Comparison of ENCODE assay signal across 1 cellular context in the genomic region with DNA sequence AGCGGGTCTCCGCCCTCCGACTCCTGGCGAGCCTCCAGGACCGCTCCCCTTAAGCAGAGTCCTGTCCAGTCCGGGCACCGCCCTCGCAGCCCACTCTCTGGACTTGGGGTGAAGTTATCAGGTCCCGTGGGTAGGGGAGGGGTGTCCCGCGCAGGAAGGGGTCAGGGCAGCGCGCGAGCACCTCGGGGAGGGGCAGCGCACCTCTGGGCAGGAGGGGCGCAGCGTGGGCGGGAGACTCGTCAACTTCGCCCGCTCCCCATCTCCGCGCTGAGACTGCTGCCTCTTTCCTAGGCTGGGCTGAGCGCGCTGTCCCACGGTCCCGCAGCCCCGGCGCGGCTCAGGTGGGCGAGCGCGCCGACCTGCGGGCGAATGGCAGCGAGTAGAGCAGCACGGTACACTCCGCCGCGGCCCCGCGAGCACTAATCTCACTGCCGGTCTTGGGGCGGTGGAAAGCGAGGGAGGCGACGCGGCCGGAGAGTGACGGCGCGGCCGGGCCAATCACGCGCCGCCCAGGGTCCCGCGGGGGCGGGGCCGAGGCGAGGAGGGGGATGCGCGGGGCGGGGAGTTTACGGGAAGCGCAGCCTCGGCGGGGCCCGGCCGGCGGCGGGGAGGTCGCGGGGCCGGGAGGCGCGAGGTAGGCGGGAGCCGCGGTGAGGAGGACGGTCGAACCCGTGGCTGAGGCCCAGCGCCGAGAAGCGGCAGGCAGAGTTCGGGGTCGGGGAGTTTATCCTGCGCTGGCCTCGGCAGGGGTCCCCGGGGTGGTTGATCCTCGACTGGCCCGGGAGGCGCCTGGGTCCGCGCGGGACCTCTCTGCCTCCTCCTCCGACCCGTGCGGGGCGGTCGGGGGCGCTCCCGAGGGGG.
TF ChIP-seq lines count a peak whose summit lies in the region.

MAN1A1 (minus strand) TSS at position 421 of the 861 bp plus-strand sequence. CDS start 696 bp downstream, outside the sequence.

TF ChIP-seq in HepG2, 621 proteins besides CTCF, POLR2A, EP300 and RAD21 (continued from another document and continues in another):
- TF ChIP-seq, protein P1, sequence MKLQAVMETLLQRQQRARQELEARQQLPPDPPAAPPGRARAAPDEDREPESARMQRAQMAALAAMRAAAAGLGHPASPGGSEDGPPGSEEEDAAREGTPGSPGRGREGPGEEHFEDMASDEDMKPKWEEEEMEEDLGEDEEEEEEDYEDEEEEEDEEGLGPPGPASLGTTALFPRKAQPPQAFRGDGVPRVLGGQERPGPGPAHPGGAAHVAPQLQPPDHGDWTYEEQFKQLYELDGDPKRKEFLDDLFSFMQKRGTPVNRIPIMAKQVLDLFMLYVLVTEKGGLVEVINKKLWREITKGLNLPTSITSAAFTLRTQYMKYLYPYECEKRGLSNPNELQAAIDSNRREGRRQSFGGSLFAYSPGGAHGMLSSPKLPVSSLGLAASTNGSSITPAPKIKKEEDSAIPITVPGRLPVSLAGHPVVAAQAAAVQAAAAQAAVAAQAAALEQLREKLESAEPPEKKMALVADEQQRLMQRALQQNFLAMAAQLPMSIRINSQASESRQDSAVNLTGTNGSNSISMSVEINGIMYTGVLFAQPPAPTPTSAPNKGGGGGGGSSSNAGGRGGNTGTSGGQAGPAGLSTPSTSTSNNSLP (IDR thresholded peaks at IDR 0.05; ENCODE audit: low read depth, low read length) = no peak
- TF ChIP-seq ZNF468 (CRISPR knock-in tag; IDR thresholded peaks at IDR 0.05) = peak; percentile 51; the same call in 1 of the 2 replicates
- TF ChIP-seq, protein P2, sequence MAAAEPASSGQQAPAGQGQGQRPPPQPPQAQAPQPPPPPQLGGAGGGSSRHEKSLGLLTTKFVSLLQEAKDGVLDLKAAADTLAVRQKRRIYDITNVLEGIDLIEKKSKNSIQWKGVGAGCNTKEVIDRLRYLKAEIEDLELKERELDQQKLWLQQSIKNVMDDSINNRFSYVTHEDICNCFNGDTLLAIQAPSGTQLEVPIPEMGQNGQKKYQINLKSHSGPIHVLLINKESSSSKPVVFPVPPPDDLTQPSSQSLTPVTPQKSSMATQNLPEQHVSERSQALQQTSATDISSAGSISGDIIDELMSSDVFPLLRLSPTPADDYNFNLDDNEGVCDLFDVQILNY (CRISPR knock-in tag; conservative IDR thresholded peaks at IDR 0.05) = peak; percentile 88
- TF ChIP-seq, protein P3, sequence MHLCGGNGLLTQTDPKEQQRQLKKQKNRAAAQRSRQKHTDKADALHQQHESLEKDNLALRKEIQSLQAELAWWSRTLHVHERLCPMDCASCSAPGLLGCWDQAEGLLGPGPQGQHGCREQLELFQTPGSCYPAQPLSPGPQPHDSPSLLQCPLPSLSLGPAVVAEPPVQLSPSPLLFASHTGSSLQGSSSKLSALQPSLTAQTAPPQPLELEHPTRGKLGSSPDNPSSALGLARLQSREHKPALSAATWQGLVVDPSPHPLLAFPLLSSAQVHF (CRISPR knock-in tag; IDR thresholded peaks at IDR 0.05) = peak; percentile 98
- no peak for TF ChIP-seq ZNF34 (CRISPR knock-in tag; IDR thresholded peaks at IDR 0.05; ENCODE audit: borderline replicate concordance)
- peak; percentile 86 for TF ChIP-seq ZNF780A (CRISPR knock-in tag; IDR thresholded peaks at IDR 0.05)
- peak; percentile 80; the same call in 1 of the 2 replicates for TF ChIP-seq ZNF44 (CRISPR knock-in tag; IDR thresholded peaks at IDR 0.05)
- TF ChIP-seq FOXK2 (IDR thresholded peaks at IDR 0.05) = no peak
- TF ChIP-seq ZNF24 (IDR thresholded peaks at IDR 0.05) = no peak
- no peak for TF ChIP-seq EHMT2 (IDR thresholded peaks at IDR 0.05; ENCODE audit: borderline replicate concordance, low read depth, low read length)
- peak; percentile 23; the same call in 1 of the 2 replicates for TF ChIP-seq RELA (CRISPR knock-in tag; IDR thresholded peaks at IDR 0.05)
- TF ChIP-seq ZNF776 (CRISPR knock-in tag; IDR thresholded peaks at IDR 0.05) = peak; percentile 84; the same call in 1 of the 2 replicates
- TF ChIP-seq ZNF790 (CRISPR knock-in tag; IDR thresholded peaks at IDR 0.05; ENCODE audit: borderline replicate concordance) = peak; percentile 48; the same call in 1 of the 2 replicates
- peak; percentile 65 for TF ChIP-seq YY1 (IDR thresholded peaks at IDR 0.05; ENCODE audit: insufficient read depth, insufficient replicate concordance, low read depth, low read length)
- no peak for TF ChIP-seq ZNF224 (CRISPR knock-in tag; IDR thresholded peaks at IDR 0.05)
- peak; percentile 95 for TF ChIP-seq CCDC6 (CRISPR knock-in tag; IDR thresholded peaks at IDR 0.05)
- TF ChIP-seq REL (CRISPR knock-in tag; conservative IDR thresholded peaks at IDR 0.05) = peak; percentile 98
- TF ChIP-seq ATF7 (IDR thresholded peaks at IDR 0.05) = no peak
- TF ChIP-seq ATF7 (CRISPR knock-in tag; IDR thresholded peaks at IDR 0.05) = no peak
- TF ChIP-seq HES4 (CRISPR knock-in tag; IDR thresholded peaks at IDR 0.05; ENCODE audit: borderline replicate concordance) = peak; percentile 56; the same call in 1 of the 2 replicates
- TF ChIP-seq, protein P4, sequence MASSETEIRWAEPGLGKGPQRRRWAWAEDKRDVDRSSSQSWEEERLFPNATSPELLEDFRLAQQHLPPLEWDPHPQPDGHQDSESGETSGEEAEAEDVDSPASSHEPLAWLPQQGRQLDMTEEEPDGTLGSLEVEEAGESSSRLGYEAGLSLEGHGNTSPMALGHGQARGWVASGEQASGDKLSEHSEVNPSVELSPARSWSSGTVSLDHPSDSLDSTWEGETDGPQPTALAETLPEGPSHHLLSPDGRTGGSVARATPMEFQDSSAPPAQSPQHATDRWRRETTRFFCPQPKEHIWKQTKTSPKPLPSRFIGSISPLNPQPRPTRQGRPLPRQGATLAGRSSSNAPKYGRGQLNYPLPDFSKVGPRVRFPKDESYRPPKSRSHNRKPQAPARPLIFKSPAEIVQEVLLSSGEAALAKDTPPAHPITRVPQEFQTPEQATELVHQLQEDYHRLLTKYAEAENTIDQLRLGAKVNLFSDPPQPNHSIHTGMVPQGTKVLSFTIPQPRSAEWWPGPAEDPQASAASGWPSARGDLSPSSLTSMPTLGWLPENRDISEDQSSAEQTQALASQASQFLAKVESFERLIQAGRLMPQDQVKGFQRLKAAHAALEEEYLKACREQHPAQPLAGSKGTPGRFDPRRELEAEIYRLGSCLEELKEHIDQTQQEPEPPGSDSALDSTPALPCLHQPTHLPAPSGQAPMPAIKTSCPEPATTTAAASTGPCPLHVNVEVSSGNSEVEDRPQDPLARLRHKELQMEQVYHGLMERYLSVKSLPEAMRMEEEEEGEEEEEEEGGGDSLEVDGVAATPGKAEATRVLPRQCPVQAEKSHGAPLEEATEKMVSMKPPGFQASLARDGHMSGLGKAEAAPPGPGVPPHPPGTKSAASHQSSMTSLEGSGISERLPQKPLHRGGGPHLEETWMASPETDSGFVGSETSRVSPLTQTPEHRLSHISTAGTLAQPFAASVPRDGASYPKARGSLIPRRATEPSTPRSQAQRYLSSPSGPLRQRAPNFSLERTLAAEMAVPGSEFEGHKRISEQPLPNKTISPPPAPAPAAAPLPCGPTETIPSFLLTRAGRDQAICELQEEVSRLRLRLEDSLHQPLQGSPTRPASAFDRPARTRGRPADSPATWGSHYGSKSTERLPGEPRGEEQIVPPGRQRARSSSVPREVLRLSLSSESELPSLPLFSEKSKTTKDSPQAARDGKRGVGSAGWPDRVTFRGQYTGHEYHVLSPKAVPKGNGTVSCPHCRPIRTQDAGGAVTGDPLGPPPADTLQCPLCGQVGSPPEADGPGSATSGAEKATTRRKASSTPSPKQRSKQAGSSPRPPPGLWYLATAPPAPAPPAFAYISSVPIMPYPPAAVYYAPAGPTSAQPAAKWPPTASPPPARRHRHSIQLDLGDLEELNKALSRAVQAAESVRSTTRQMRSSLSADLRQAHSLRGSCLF (CRISPR knock-in tag; IDR thresholded peaks at IDR 0.05; ENCODE audit: borderline replicate concordance) = no peak
- TF ChIP-seq, protein P5, sequence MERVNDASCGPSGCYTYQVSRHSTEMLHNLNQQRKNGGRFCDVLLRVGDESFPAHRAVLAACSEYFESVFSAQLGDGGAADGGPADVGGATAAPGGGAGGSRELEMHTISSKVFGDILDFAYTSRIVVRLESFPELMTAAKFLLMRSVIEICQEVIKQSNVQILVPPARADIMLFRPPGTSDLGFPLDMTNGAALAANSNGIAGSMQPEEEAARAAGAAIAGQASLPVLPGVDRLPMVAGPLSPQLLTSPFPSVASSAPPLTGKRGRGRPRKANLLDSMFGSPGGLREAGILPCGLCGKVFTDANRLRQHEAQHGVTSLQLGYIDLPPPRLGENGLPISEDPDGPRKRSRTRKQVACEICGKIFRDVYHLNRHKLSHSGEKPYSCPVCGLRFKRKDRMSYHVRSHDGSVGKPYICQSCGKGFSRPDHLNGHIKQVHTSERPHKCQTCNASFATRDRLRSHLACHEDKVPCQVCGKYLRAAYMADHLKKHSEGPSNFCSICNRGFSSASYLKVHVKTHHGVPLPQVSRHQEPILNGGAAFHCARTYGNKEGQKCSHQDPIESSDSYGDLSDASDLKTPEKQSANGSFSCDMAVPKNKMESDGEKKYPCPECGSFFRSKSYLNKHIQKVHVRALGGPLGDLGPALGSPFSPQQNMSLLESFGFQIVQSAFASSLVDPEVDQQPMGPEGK (CRISPR knock-in tag; IDR thresholded peaks at IDR 0.05) = peak; percentile 88
- TF ChIP-seq SMAD9 (CRISPR knock-in tag; IDR thresholded peaks at IDR 0.05) = peak; percentile 78; the same call in 1 of the 2 replicates
- no peak; the same call in 1 of the 2 replicates for TF ChIP-seq ZNF180 (CRISPR knock-in tag; IDR thresholded peaks at IDR 0.05; ENCODE audit: borderline replicate concordance, low read depth)
- TF ChIP-seq AGO2 (optimal IDR thresholded peaks at IDR 0.05; ENCODE audit: low read depth, low read length) = peak; percentile 95
- TF ChIP-seq NBN (conservative IDR thresholded peaks at IDR 0.05) = no peak
- TF ChIP-seq MED8 (CRISPR knock-in tag; IDR thresholded peaks at IDR 0.05; ENCODE audit: insufficient replicate concordance) = peak; percentile 75
- peak; percentile 91; the same call in 1 of the 2 replicates for TF ChIP-seq ZNF772 (CRISPR knock-in tag; IDR thresholded peaks at IDR 0.05)
- TF ChIP-seq ZNF577 (CRISPR knock-in tag; IDR thresholded peaks at IDR 0.05; ENCODE audit: borderline replicate concordance, low read depth) = 0 out of 2 replicates have a peak, but pooled peaks have one; percentile 26
- no peak; the same call in 1 of the 2 replicates for TF ChIP-seq NR1H2 (CRISPR knock-in tag; IDR thresholded peaks at IDR 0.05; ENCODE audit: borderline replicate concordance, low read depth)
- TF ChIP-seq MEIS2 (CRISPR knock-in tag; IDR thresholded peaks at IDR 0.05) = no peak; the same call in 1 of the 2 replicates
- no peak for TF ChIP-seq ZNF432 (CRISPR knock-in tag; IDR thresholded peaks at IDR 0.05; ENCODE audit: borderline replicate concordance)
- TF ChIP-seq, protein P6, sequence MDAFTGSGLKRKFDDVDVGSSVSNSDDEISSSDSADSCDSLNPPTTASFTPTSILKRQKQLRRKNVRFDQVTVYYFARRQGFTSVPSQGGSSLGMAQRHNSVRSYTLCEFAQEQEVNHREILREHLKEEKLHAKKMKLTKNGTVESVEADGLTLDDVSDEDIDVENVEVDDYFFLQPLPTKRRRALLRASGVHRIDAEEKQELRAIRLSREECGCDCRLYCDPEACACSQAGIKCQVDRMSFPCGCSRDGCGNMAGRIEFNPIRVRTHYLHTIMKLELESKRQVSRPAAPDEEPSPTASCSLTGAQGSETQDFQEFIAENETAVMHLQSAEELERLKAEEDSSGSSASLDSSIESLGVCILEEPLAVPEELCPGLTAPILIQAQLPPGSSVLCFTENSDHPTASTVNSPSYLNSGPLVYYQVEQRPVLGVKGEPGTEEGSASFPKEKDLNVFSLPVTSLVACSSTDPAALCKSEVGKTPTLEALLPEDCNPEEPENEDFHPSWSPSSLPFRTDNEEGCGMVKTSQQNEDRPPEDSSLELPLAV (CRISPR knock-in tag; conservative IDR thresholded peaks at IDR 0.05; ENCODE audit: low read depth) = peak; percentile 91
- TF ChIP-seq ZNF556 (CRISPR knock-in tag; IDR thresholded peaks at IDR 0.05; ENCODE audit: borderline replicate concordance) = peak; percentile 82
- TF ChIP-seq TBL1XR1 (IDR thresholded peaks at IDR 0.05; ENCODE audit: borderline replicate concordance, low read length, partially characterized antibody) = peak; percentile 70
- no peak; the same call in 1 of the 2 replicates for TF ChIP-seq CREB3 (CRISPR knock-in tag; IDR thresholded peaks at IDR 0.05)
- TF ChIP-seq ZZZ3 (CRISPR knock-in tag; IDR thresholded peaks at IDR 0.05; ENCODE audit: borderline replicate concordance) = peak; percentile 74
- 0 out of 2 replicates have a peak, but pooled peaks have one; percentile 14 for TF ChIP-seq ZNF17 (CRISPR knock-in tag; IDR thresholded peaks at IDR 0.05)
- TF ChIP-seq THAP8 (CRISPR knock-in tag; IDR thresholded peaks at IDR 0.05; ENCODE audit: borderline replicate concordance) = peak; percentile 99
- peak; percentile 30; the same call in 1 of the 2 replicates for TF ChIP-seq FOXJ3 (CRISPR knock-in tag; IDR thresholded peaks at IDR 0.05; ENCODE audit: borderline replicate concordance)
- TF ChIP-seq, protein P7, sequence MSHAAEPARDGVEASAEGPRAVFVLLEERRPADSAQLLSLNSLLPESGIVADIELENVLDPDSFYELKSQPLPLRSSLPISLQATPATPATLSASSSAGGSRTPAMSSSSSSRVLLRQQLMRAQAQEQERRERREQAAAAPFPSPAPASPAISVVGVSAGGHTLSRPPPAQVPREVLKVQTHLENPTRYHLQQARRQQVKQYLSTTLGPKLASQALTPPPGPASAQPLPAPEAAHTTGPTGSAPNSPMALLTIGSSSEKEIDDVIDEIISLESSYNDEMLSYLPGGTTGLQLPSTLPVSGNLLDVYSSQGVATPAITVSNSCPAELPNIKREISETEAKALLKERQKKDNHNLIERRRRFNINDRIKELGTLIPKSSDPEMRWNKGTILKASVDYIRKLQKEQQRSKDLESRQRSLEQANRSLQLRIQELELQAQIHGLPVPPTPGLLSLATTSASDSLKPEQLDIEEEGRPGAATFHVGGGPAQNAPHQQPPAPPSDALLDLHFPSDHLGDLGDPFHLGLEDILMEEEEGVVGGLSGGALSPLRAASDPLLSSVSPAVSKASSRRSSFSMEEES (CRISPR knock-in tag; IDR thresholded peaks at IDR 0.05) = peak; percentile 77
- peak; percentile 22; the same call in 1 of the 2 replicates for TF ChIP-seq ZNF550 (CRISPR knock-in tag; IDR thresholded peaks at IDR 0.05; ENCODE audit: borderline replicate concordance)
- TF ChIP-seq PCBP2 (optimal IDR thresholded peaks at IDR 0.05; ENCODE audit: low read depth, low read length, poor library complexity, severe bottlenecking) = no peak
- TF ChIP-seq KLF11 (CRISPR knock-in tag; IDR thresholded peaks at IDR 0.05) = peak; percentile 89; the same call in 1 of the 2 replicates
- TF ChIP-seq KLF9 (CRISPR knock-in tag; IDR thresholded peaks at IDR 0.05; ENCODE audit: low read depth) = peak; percentile 80; the same call in 1 of the 2 replicates
- no peak for TF ChIP-seq ZFAT (CRISPR knock-in tag; conservative IDR thresholded peaks at IDR 0.05)
- peak; percentile 90 for TF ChIP-seq ZNF605 (CRISPR knock-in tag; IDR thresholded peaks at IDR 0.05)
